Comparison of ENCODE assay signal across 19 cellular contexts in the genomic region with DNA sequence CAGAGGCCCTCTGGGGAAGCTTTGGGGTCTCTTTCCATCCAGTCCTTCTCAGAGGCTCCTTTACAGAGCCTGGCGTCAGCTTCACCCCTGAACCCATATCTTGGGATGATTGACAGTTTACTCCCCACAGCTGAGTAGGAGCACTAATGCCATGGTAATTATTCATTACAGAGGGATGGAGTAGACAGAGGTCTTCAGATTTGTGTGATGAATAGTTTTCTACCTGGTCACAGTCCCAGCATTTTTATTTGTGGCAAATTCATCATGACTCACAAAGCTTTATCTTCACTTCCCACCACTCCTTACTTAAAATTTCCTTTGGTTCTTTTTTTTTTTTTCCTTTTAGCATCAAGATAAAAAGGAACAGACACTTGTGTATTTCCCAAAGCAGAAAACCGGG.
A peak's percentile ranks its signal among the peaks of the same experiment; 100 is the strongest.
DNase-seq lines count a peak whose midpoint lies in the region; ATAC-seq, FAIRE-seq and TF ChIP-seq lines count a peak whose summit lies in the region.
"Had no signal": no experiment of that assay in that cellular context is flagged by ENCODE, and none has a peak within 500 bp of the region (broad histone marks: within the 10 kb centered on the region; RNA-seq: fewer than 3 reads in every experiment).

No MANE protein-coding gene starts in this region.

- no peaks in the 10 kb centered on the region for H4K20me1 ChIP-seq in GM23248 (ENCODE audit: insufficient read depth)
- no peaks in the 10 kb centered on the region for H4K20me1 ChIP-seq in smooth muscle cell (ENCODE audit: low read depth)

- ATAC-seq in foreskin keratinocyte: peak; percentile 99
- no peak for ATAC-seq in mucosa of descending colon
- ATAC-seq in stimulated activated naive CD8-positive, alpha-beta T cell treated with anti-CD3 and anti-CD28 coated beads, Interleukin-15, amount 100 ng/mL, for 72 hours: no peak
- no peak for ATAC-seq in GM19397 (IDR thresholded peaks at IDR 0.05; ENCODE audit: unreplicated experiment)
- ATAC-seq: HepG2 had no signal

- H3K4me3 ChIP-seq in GM23248 (no peak overlapping the region), smooth muscle cell (no peak overlapping the region), mucosa of descending colon (no peak overlapping the region)
- H3K4me3 ChIP-seq: SJCRH30, thoracic aorta had no signal

- no peak overlapping the region for H3K27ac Mint-ChIP-seq in stimulated activated naive CD8-positive, alpha-beta T cell treated with anti-CD3 and anti-CD28 coated beads, Interleukin-15, amount 100 ng/mL, for 72 hours
- H3K27ac Mint-ChIP-seq: activated naive CD8-positive, alpha-beta T cell treated with anti-CD3 and anti-CD28 coated beads, Interleukin-2, amount 10 ng/mL, durations not matched to agents 7 days and 5 days; activated T-helper 1 cell treated with anti-CD3 and anti-CD28 coated beads, Interleukin-12 subunit alpha, Interleukin-12 subunit beta, Interleukin-2, Interleukin-4 antibody, amounts not matched to agents 30 ng/mL and 10 ng/mL and 1 ng/mL, durations not matched to agents 14 hours and 24 hours and 36 hours; T-helper 2 cell treated with Interferon-gamma antibody and Interleukin-4, amounts not matched to agents 5 μg/mL and 100 μg/mL, for 36 hours had no signal

- no peaks in the 10 kb centered on the region for H3K9me2 ChIP-seq in GM23248 (ENCODE audit: insufficient read depth)

- DNase-seq in GM23248 (peak; percentile 61), RCC 7860 (ENCODE audit: low spot score) (peak; percentile 57), foreskin keratinocyte (peak; percentile 50 to 82), smooth muscle cell (lab: John Stamatoyannopoulos, UW; ENCODE audit: unreplicated experiment) (no peak), mucosa of descending colon (no peak), ACHN (no peak)
- no peak for DNase-seq in stimulated activated naive CD8-positive, alpha-beta T cell treated with anti-CD3 and anti-CD28 coated beads, Interleukin-15, amount 100 ng/mL, for 72 hours
- DNase-seq: activated CD4-positive, CD25-positive, alpha-beta regulatory T cell; activated naive CD8-positive, alpha-beta T cell treated with anti-CD3 and anti-CD28 coated beads, Interleukin-2, amount 10 ng/mL, durations not matched to agents 7 days and 5 days; MV-4-11; NCI-H526 treated with DMSO at 0.1 percent for 48 hours; SJCRH30; stimulated activated CD4-positive, alpha-beta T cell treated with anti-CD3 and anti-CD28 coated beads, Interleukin-4, amount 100 ng/mL, for 1 hour had no signal

- H3K79me2 ChIP-seq in GM23248 (ENCODE audit: insufficient read depth): no peaks in the 10 kb centered on the region
- no peaks in the 10 kb centered on the region for H3K79me2 ChIP-seq in smooth muscle cell (ENCODE audit: low read depth)
- H3K79me2 ChIP-seq: parathyroid adenoma had no signal

- H3K9me3 ChIP-seq in GM23248 (ENCODE audit: low read depth) (no peaks in the 10 kb centered on the region), smooth muscle cell (replicated peaks; ENCODE audit: low read depth) (no peaks in the 10 kb centered on the region), mucosa of descending colon (no peaks in the 10 kb centered on the region)
- H3K9me3 ChIP-seq: SJCRH30, thoracic aorta had no signal

- H3K36me3 ChIP-seq in GM23248 (ENCODE audit: low read depth) (no peaks in the 10 kb centered on the region), smooth muscle cell (ENCODE audit: low read depth) (no peaks in the 10 kb centered on the region), mucosa of descending colon (ENCODE audit: low read depth) (no peaks in the 10 kb centered on the region)
- H3K36me3 ChIP-seq: SJCRH30, thoracic aorta had no signal

- H3K27ac ChIP-seq in GM23248 (peak overlapping the region; percentile 13; the same call in 1 of the 2 replicates), foreskin keratinocyte (peak overlapping the region; percentile 9), smooth muscle cell (ENCODE audit: low read depth) (peak overlapping the region; percentile 59)
- H3K27ac ChIP-seq: parathyroid adenoma, SJCRH30, thoracic aorta had no signal

- in situ Hi-C loops in GM23248 (cut with MboI): no loop called here
- in situ Hi-C loops in ACHN (cut with HindIII; ENCODE audit: low pct_ligation_motif_present, low pct_unique_long_range_greater_than_20kb, low sequenced_read_pairs): no loop called here

- intact Hi-C loops in mucosa of descending colon (cut with DNase I, micrococcal nuclease): no loop called here

- H3K9ac ChIP-seq in GM23248 (no peak overlapping the region), smooth muscle cell (ENCODE audit: low read depth) (no peak overlapping the region)
- H3K9ac ChIP-seq: parathyroid adenoma had no signal

- no peaks in the 10 kb centered on the region for H3K27me3 Mint-ChIP-seq in stimulated activated naive CD8-positive, alpha-beta T cell treated with anti-CD3 and anti-CD28 coated beads, Interleukin-15, amount 100 ng/mL, for 72 hours
- H3K27me3 Mint-ChIP-seq: activated naive CD8-positive, alpha-beta T cell treated with anti-CD3 and anti-CD28 coated beads, Interleukin-2, amount 10 ng/mL, durations not matched to agents 7 days and 5 days had no signal

- H3K9me3 Mint-ChIP-seq in stimulated activated naive CD8-positive, alpha-beta T cell treated with anti-CD3 and anti-CD28 coated beads, Interleukin-15, amount 100 ng/mL, for 72 hours: peaks cover 12 to 15% of the 10 kb centered on the region in 2 donors
- H3K9me3 Mint-ChIP-seq: activated T-helper 1 cell treated with anti-CD3 and anti-CD28 coated beads, Interleukin-12 subunit alpha, Interleukin-12 subunit beta, Interleukin-2, Interleukin-4 antibody, amounts not matched to agents 30 ng/mL and 10 ng/mL and 1 ng/mL, durations not matched to agents 14 hours and 24 hours and 36 hours had no signal

- H3K27me3 ChIP-seq in GM23248 (replicated peaks; ENCODE audit: insufficient read depth): no peaks in the 10 kb centered on the region
- H3K27me3 ChIP-seq in foreskin keratinocyte: no peaks in the 10 kb centered on the region
- no peaks in the 10 kb centered on the region for H3K27me3 ChIP-seq in smooth muscle cell (ENCODE audit: low read depth)
- H3K27me3 ChIP-seq: SJCRH30 had no signal

- H3F3A ChIP-seq in GM23248 (ENCODE audit: insufficient read depth): no peaks in the 10 kb centered on the region
- H3F3A ChIP-seq in smooth muscle cell (ENCODE audit: low read depth): no peaks in the 10 kb centered on the region

- peaks cover 22% of the 10 kb centered on the region for H3K4me1 ChIP-seq in GM23248 (ENCODE audit: insufficient read depth)
- H3K4me1 ChIP-seq in foreskin keratinocyte: peaks cover 12% of the 10 kb centered on the region
- no peaks in the 10 kb centered on the region for H3K4me1 ChIP-seq in smooth muscle cell (ENCODE audit: low read depth)
- H3K4me1 ChIP-seq in mucosa of descending colon (ENCODE audit: low read depth): no peaks in the 10 kb centered on the region
- H3K4me1 ChIP-seq: parathyroid adenoma, SJCRH30 had no signal

- TF ChIP-seq CTCF in foreskin keratinocyte (conservative IDR thresholded peaks at IDR 0.05) (no peak), smooth muscle cell (IDR thresholded peaks at IDR 0.05; ENCODE audit: borderline replicate concordance, insufficient read depth, poor library complexity, severe bottlenecking) (no peak), mucosa of descending colon (IDR thresholded peaks at IDR 0.05) (no peak)

- H2AFZ ChIP-seq in GM23248: 0 out of 2 replicates have a peak overlapping the region, but pooled peaks have one; percentile 18
- no peak overlapping the region for H2AFZ ChIP-seq in smooth muscle cell (ENCODE audit: low read depth)
- H2AFZ ChIP-seq: parathyroid adenoma had no signal

- peak; percentile 55 for FAIRE-seq in RCC 7860 (lab: Jason Lieb, UNC)
- FAIRE-seq: HepG2 had no signal

- H3K4me2 ChIP-seq in GM23248 (ENCODE audit: unreplicated experiment) (peak overlapping the region; percentile 5), smooth muscle cell (no peak overlapping the region)

- no peaks in the 10 kb centered on the region for H3K4me1 Mint-ChIP-seq in stimulated activated naive CD8-positive, alpha-beta T cell treated with anti-CD3 and anti-CD28 coated beads, Interleukin-15, amount 100 ng/mL, for 72 hours
- H3K4me1 Mint-ChIP-seq: activated naive CD8-positive, alpha-beta T cell treated with anti-CD3 and anti-CD28 coated beads, Interleukin-2, amount 10 ng/mL, durations not matched to agents 7 days and 5 days had no signal

- no peak overlapping the region for H3K4me3 Mint-ChIP-seq in stimulated activated naive CD8-positive, alpha-beta T cell treated with anti-CD3 and anti-CD28 coated beads, Interleukin-15, amount 100 ng/mL, for 72 hours
- H3K4me3 Mint-ChIP-seq: activated naive CD8-positive, alpha-beta T cell treated with anti-CD3 and anti-CD28 coated beads, Interleukin-2, amount 10 ng/mL, durations not matched to agents 7 days and 5 days; activated T-helper 1 cell treated with anti-CD3 and anti-CD28 coated beads, Interleukin-12 subunit alpha, Interleukin-12 subunit beta, Interleukin-2, Interleukin-4 antibody, amounts not matched to agents 30 ng/mL and 10 ng/mL and 1 ng/mL, durations not matched to agents 14 hours and 24 hours and 36 hours; T-helper 2 cell treated with Interferon-gamma antibody and Interleukin-4, amounts not matched to agents 5 μg/mL and 100 μg/mL, for 36 hours had no signal

- 62 to 63% methylated on average over 2 of the region's 2 CpGs for WGBS in GM23248 (ENCODE audit: low coverage in 1 of 2, low lambda C conversion rate in 2 of 2, missing lambda C conversion rate in 2 of 2), 2 experiments
- WGBS in smooth muscle cell (ENCODE audit: low lambda C conversion rate): 33% methylated on average over 2 of the region's 2 CpGs

Comparison
In these comparisons a context has a peak if more than half of its experiments do, and no peak if none do; other contexts are left out.
1. DNase-seq: peak in GM23248 (single experiment), RCC 7860 (single experiment) and foreskin keratinocyte (2 of 2); none in smooth muscle cell (single experiment), mucosa of descending colon (0 of 3), stimulated activated naive CD8-positive, alpha-beta T cell treated with anti-CD3 and anti-CD28 coated beads, Interleukin-15, amount 100 ng/mL, for 72 hours (0 of 2) and ACHN (single experiment).
2. H3K27ac ChIP-seq: peak in every context shown above with its lines; median percentile 59 in smooth muscle cell; 13 in GM23248; 9 in foreskin keratinocyte.